ENCODE assay signal across 8 cellular contexts in the genomic region with DNA sequence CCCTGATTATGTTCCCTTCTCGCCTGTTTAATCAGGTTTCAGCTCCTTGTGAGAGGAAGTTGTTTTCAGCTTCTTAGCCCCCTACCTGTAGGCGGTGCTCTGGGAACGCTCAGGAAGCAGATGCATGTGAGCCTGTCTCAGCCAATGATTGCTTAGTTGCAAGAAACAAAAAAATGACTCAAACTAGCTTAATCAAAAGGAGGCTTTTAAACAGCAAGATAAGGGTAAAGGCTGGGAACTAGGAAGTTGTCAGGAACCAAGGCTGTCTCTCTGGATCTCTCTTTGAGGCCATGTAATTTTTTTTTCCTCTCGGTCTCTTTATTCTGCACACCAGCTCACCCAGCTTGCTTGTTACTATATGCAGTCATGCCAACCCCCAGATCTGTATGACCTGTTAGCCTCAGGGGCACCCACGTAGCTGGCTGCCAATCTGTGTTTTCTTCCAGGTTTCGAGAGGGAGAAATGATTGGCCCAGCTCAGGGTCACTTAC.
DNase-seq lines count a peak whose midpoint lies in the region; ATAC-seq and TF ChIP-seq lines count a peak whose summit lies in the region.

No MANE protein-coding gene starts in this region.

- peaks cover 31% of the 10 kb centered on the region for H3K36me3 Mint-ChIP-seq in HFFc6 (ENCODE audit: low read depth)

- no peak overlapping the region for H3K4me3 ChIP-seq in retinal pigment epithelial cell (ENCODE audit: low read length)

- H3K27ac ChIP-seq in foreskin keratinocyte: peak overlapping the region; percentile 91

- H3K4me3 Mint-ChIP-seq in HFFc6: no peak overlapping the region

- peak; percentile 92 for ATAC-seq in foreskin keratinocyte

- no peaks in the 10 kb centered on the region for H3K27me3 ChIP-seq in foreskin keratinocyte

- TF ChIP-seq CTCF in AG09319 (IDR thresholded peaks at IDR 0.05; ENCODE audit: low read depth, low read length): peak; percentile 24
- peak; percentile 57 for TF ChIP-seq CTCF in HFFc6 (IDR thresholded peaks at IDR 0.05)
- peak; percentile 99 for TF ChIP-seq CTCF in foreskin keratinocyte (conservative IDR thresholded peaks at IDR 0.05)
- peak; percentile 67 for TF ChIP-seq CTCF in retinal pigment epithelial cell (conservative IDR thresholded peaks at IDR 0.05; ENCODE audit: low read depth, low read length)

- peak overlapping the region; percentile 36 for H3K27ac Mint-ChIP-seq in HFFc6

- no peaks in the 10 kb centered on the region for H3K9me3 Mint-ChIP-seq in HFFc6

- peaks cover 1% of the 10 kb centered on the region; the same call in 1 of the 2 replicates for H3K27me3 Mint-ChIP-seq in HFFc6 (ENCODE audit: insufficient read depth)

- no peak for DNase-seq in AG09319 (ENCODE audit: extremely low read depth, low read depth)
- DNase-seq in HFFc6: peak; percentile 25
- peak; percentile 36 for DNase-seq in activated CD4-positive, alpha-beta T cell treated with anti-CD3 and anti-CD28 coated beads, Interleukin-2, amount 50 U/mL, for 1 hour
- DNase-seq in foreskin keratinocyte: peak; percentile 61 to 86
- DNase-seq in retinal pigment epithelial cell (ENCODE audit: low read depth): no peak
- no peak for DNase-seq in SKM-1 treated with dmso at 0.1 percent for 144 hours (lab: John Stamatoyannopoulos, UW; ENCODE audit: unreplicated experiment)
- DNase-seq in NCI-H82 treated with DMSO at 0.1 percent for 48 hours (lab: John Stamatoyannopoulos, UW; ENCODE audit: unreplicated experiment): no peak
- DNase-seq in NCI-H345 (lab: John Stamatoyannopoulos, UW): no peak

- peaks cover 53% of the 10 kb centered on the region for H3K4me1 Mint-ChIP-seq in HFFc6 (ENCODE audit: low read depth)

- H3K4me1 ChIP-seq in foreskin keratinocyte: peaks cover 6% of the 10 kb centered on the region

Comparison
In these comparisons a context has a peak if more than half of its experiments do, and no peak if none do; other contexts are left out.
1. DNase-seq: peak in HFFc6 (single experiment), activated CD4-positive, alpha-beta T cell treated with anti-CD3 and anti-CD28 coated beads, Interleukin-2, amount 50 U/mL, for 1 hour (single experiment) and foreskin keratinocyte (2 of 2); none in AG09319 (single experiment), retinal pigment epithelial cell (single experiment), SKM-1 treated with dmso at 0.1 percent for 144 hours (single experiment), NCI-H82 treated with DMSO at 0.1 percent for 48 hours (single experiment) and NCI-H345 (single experiment).
2. CTCF ChIP-seq: peak in every context shown above with its lines; median percentile 99 in foreskin keratinocyte; 67 in retinal pigment epithelial cell; 57 in HFFc6; 24 in AG09319.